9 cellular contexts compared by ENCODE assay signal in the genomic region with DNA sequence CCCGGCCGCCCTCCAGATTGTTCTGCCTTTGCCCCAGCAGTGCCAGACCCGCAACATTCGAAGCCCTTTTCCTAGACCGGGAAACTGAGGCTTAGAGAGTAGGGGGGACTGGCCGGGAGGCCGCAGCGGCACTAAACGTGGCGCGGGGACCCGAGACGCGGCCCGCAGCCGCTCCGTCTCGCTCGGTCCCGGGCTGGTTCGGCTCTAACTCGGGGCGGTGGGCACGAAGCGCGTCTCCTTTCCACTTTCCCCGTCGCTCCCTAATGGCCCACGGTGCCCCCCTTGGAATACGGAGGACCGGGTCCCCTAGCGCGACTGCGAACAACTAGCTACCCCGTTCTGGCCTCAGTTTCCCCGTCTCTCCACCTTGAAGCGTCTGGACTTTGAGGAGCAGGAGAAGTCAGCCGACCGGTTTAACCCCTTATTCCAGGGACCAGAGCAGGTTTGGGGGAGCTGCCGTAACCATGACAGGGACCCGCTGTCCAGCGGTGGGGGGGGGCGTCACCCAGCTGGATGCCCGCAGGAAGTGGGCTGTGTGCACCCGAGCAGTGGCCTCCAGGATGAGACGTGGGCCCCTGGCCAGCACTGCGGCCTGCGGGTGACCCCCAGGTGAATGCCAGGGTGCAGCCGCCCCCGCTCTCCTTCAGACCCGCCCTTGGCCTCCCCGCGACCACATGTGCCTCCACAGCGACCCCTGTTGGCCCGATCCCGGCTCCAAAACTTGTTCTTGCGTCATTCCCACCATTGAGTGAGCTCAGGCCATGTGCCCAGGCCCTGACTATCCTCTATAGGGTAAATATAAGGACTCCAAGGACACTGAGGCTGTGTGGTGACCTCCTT. TPM values are rescaled to one million over a fixed set of nuclear protein-coding genes. Genes with fewer than 3 reads are reported as not detected.
A peak's percentile ranks its signal among the peaks of the same experiment; 100 is the strongest.
DNase-seq lines count a peak whose midpoint lies in the region; ATAC-seq and TF ChIP-seq lines count a peak whose summit lies in the region.
"Had no signal": no experiment of that assay in that cellular context is flagged by ENCODE, and none has a peak within 500 bp of the region (broad histone marks: within the 10 kb centered on the region; RNA-seq: fewer than 3 reads in every experiment).

No MANE protein-coding gene starts in this region.

- H3K4me1 ChIP-seq in KMS-11 (ENCODE audit: low read depth, poor library complexity, severe bottlenecking): peaks cover 9% of the 10 kb centered on the region
- H3K4me1 ChIP-seq in ascending aorta: peaks cover 39 to 52% of the 10 kb centered on the region in 2 donors
- peaks cover 14% of the 10 kb centered on the region for H3K4me1 ChIP-seq in right cardiac atrium (ENCODE audit: control insufficient read depth, insufficient read depth, low read length)
- peaks cover 14% of the 10 kb centered on the region for H3K4me1 ChIP-seq in prostate gland (replicated peaks)
- H3K4me1 ChIP-seq in upper lobe of right lung: peaks cover 65% of the 10 kb centered on the region

- H3K27me3 ChIP-seq in KMS-11 (ENCODE audit: insufficient read depth, low read depth) (peaks cover 61% of the 10 kb centered on the region), ascending aorta (no peaks in the 10 kb centered on the region), right cardiac atrium (ENCODE audit: control insufficient read depth, insufficient read depth) (no peaks in the 10 kb centered on the region), prostate gland (replicated peaks; ENCODE audit: insufficient read depth) (no peaks in the 10 kb centered on the region), upper lobe of right lung (no peaks in the 10 kb centered on the region)

- WGBS in right cardiac atrium: under 1% methylated on average over 57 of the region's 57 CpGs
- 1% methylated on average over 51 of the region's 57 CpGs for WGBS in prostate gland

- intact Hi-C loops in ascending aorta (cut with DNase I) (loop anchor here (1.0 to 5.0 kb wide), 4 partner anchors 15 to 1971 kb away; partner anchors contain the start of genes GGA1, LGALS1 and RPS19BP1), right cardiac atrium (cut with DNase I) (loop anchor here in 1 of 4 donors (10.0 kb wide), 1 partner anchor 237 kb away; no protein-coding TSS in a partner anchor), prostate gland (cut with DNase I) (no loop called here), upper lobe of right lung (cut with DNase I) (no loop called here)

- ATAC-seq in right cardiac atrium (peak; percentile 69 to 74), upper lobe of right lung (peak; percentile 77), GM19395 (IDR thresholded peaks at IDR 0.05; ENCODE audit: unreplicated experiment) (no peak)

- H3K9me3 ChIP-seq in ascending aorta (no peaks in the 10 kb centered on the region), right cardiac atrium (ENCODE audit: control insufficient read depth, low read length) (no peaks in the 10 kb centered on the region), prostate gland (no peaks in the 10 kb centered on the region), upper lobe of right lung (no peaks in the 10 kb centered on the region)

- no peak overlapping the region for H3K4me2 ChIP-seq in KMS-11

- H4K20me1 ChIP-seq in KMS-11 (ENCODE audit: insufficient read depth): no peaks in the 10 kb centered on the region

- no peak overlapping the region; the same call in 1 of the 2 replicates for H2AFZ ChIP-seq in KMS-11 (ENCODE audit: low read depth)

- H3K27ac ChIP-seq in KMS-11: no peak overlapping the region
- H3K27ac ChIP-seq in ascending aorta: peak overlapping the region; percentile 98 to 99
- H3K27ac ChIP-seq in right cardiac atrium (ENCODE audit: low read length): peak overlapping the region; percentile 98
- H3K27ac ChIP-seq in prostate gland: peak overlapping the region; percentile 95 to 97
- H3K27ac ChIP-seq in upper lobe of right lung: peak overlapping the region; percentile 97

- TF ChIP-seq POLR2A in prostate gland (IDR thresholded peaks at IDR 0.05): peak; percentile 12

- H3K79me2 ChIP-seq in KMS-11 (ENCODE audit: insufficient read depth, low read depth): no peaks in the 10 kb centered on the region

- TF ChIP-seq CTCF in KMS-11 (conservative IDR thresholded peaks at IDR 0.05; ENCODE audit: low read depth, low read length) (peak; percentile 65), ascending aorta (IDR thresholded peaks at IDR 0.05) (peak; percentile 81 to 91 (median 84)), prostate gland (IDR thresholded peaks at IDR 0.05) (peak; percentile 64 to 87 (median 87)), upper lobe of right lung (IDR thresholded peaks at IDR 0.05) (peak; percentile 84)

- H3K9ac ChIP-seq in KMS-11: no peak overlapping the region

- peak; percentile 84 for DNase-seq in D341Med (ENCODE audit: low spot score)
- peak; percentile 32 for DNase-seq in T-helper 22 cell (ENCODE audit: low read depth)
- peak; percentile 79 to 97 for DNase-seq in ascending aorta (ENCODE audit: low spot score in 2 of 2)
- DNase-seq in right cardiac atrium: peak; percentile 92 to 98 (median 96)
- peak; percentile 80 for DNase-seq in prostate gland (ENCODE audit: low spot score)
- peak; percentile 96 for DNase-seq in upper lobe of right lung

- H3K36me3 ChIP-seq in KMS-11 (ENCODE audit: insufficient read depth) (no peaks in the 10 kb centered on the region), ascending aorta (peaks cover 4 to 7% of the 10 kb centered on the region in 2 donors), prostate gland (no peaks in the 10 kb centered on the region), upper lobe of right lung (peaks cover 6% of the 10 kb centered on the region)

- H3K4me3 ChIP-seq in KMS-11 (IDR thresholded peaks at IDR 0.05; ENCODE audit: insufficient read depth, low read depth, low read length): no peak overlapping the region
- peak overlapping the region; percentile 84 to 95 for H3K4me3 ChIP-seq in ascending aorta
- H3K4me3 ChIP-seq in right cardiac atrium (ENCODE audit: low read length): peak overlapping the region; percentile 90
- peak overlapping the region; percentile 78 to 82 for H3K4me3 ChIP-seq in prostate gland
- H3K4me3 ChIP-seq in upper lobe of right lung: peak overlapping the region; percentile 66

RNA-seq across cellular contexts. Expression of gene CDC42EP1, which starts 1.1 kb away (rescaled TPM):
- total RNA-seq in ascending aorta (100 TPM), right cardiac atrium (10 to 100 TPM; 19.7 to 31.3 (median 21.7) TPM), prostate gland (10 to 100 TPM; 28.6 to 97.0 TPM), upper lobe of right lung (73.9 TPM)
- 20.7 TPM for polyA plus RNA-seq in right cardiac atrium

RNA-seq across cellular contexts. Expression of gene LGALS2, which starts 18.5 kb away (rescaled TPM):
- total RNA-seq in ascending aorta (not detected), right cardiac atrium (under 1 TPM in 1 of 4 donors, not detected in 3; 0.44 TPM), prostate gland (not detected), upper lobe of right lung (2.5 TPM)
- polyA plus RNA-seq in right cardiac atrium: not detected
- total RNA-seq: pulmonary artery endothelial cell had no signal

RNA-seq across cellular contexts. Expression of gene CARD10, which starts 42.2 kb away (rescaled TPM):
- 21.0 TPM for total RNA-seq in ascending aorta
- 10 to 100 TPM in 2 of 4 donors, 1 to 10 TPM in 2; 6.6 to 11.4 (median 9.6) TPM for total RNA-seq in right cardiac atrium
- 8.3 TPM for polyA plus RNA-seq in right cardiac atrium
- 10 to 100 TPM; 14.2 to 70.7 TPM for total RNA-seq in prostate gland
- 17.0 TPM for total RNA-seq in upper lobe of right lung

RNA-seq across cellular contexts. Expression of gene GGA1, which starts 47.2 kb away (rescaled TPM):
- total RNA-seq in ascending aorta: 53.5 TPM
- total RNA-seq in right cardiac atrium: 10 to 100 TPM; 23.3 to 29.0 (median 26.0) TPM
- 27.2 TPM for polyA plus RNA-seq in right cardiac atrium
- 100 to 1,000 TPM in 1 of 2 donors, 10 to 100 TPM in 1; 43.9 to 146 TPM for total RNA-seq in prostate gland
- 64.4 TPM for total RNA-seq in upper lobe of right lung

Comparison
In these comparisons a context has a peak if more than half of its experiments do, and no peak if none do; other contexts are left out.
1. DNase-seq: peak in every context shown above with its lines; median percentile 96 in right cardiac atrium; 96 in upper lobe of right lung; 88 in ascending aorta; 84 in D341Med; 80 in prostate gland; 32 in T-helper 22 cell.